ENCODE assay signal across 8 cellular contexts in genomic region chr21:27564684-27565280, GRCh38.
DNase-seq lines count a peak whose midpoint lies in the region; ATAC-seq and TF ChIP-seq lines count a peak whose summit lies in the region.

No MANE protein-coding gene starts in this region.

- peaks cover under 1% of the 10 kb centered on the region for H3K4me1 Mint-ChIP-seq in WTC11

- H3K4me3 ChIP-seq in right atrium auricular region: no peak overlapping the region

- CTCF ChIA-PET in WTC11 (lab: Charles Lee): interaction anchor here (0.5 to 2.2 kb wide), 17 partner anchors 18 to 714 kb away, joined by 3 to 14 read pairs (median 3); no protein-coding TSS in a partner anchor

- TF ChIP-seq CTCF in WTC11 (IDR thresholded peaks at IDR 0.05) (0 out of 2 replicates have a peak, but pooled peaks have one; percentile 27), right atrium auricular region (IDR thresholded peaks at IDR 0.05) (peak; percentile 54 to 82)

- ATAC-seq in WTC11: peak; percentile 90
- ATAC-seq in GM18517 (IDR thresholded peaks at IDR 0.05; ENCODE audit: unreplicated experiment): no peak

- DNase-seq in EL: peak; percentile 69
- peak; percentile 58 for DNase-seq in M059J (ENCODE audit: low read depth)
- peak; percentile 40 for DNase-seq in WTC11 (ENCODE audit: low spot score)
- DNase-seq in right atrium auricular region (ENCODE audit: low spot score): no peak
- peak in 26 of 49 donors; percentile 0 to 57 (median 12) for DNase-seq in substantia nigra (lab: John Stamatoyannopoulos, UW)
- DNase-seq in NCI-H2029 (lab: John Stamatoyannopoulos, UW): no peak
- DNase-seq in DMS79 (lab: John Stamatoyannopoulos, UW): no peak

- H3K27ac ChIP-seq in right atrium auricular region (no peak overlapping the region), substantia nigra (ENCODE audit: low read depth, low read length, poor library complexity, severe bottlenecking) (no peak overlapping the region)

- H3K4me3 Mint-ChIP-seq in WTC11: no peak overlapping the region

- H3K27ac Mint-ChIP-seq in WTC11: no peak overlapping the region

- peaks cover 0 to 3% of the 10 kb centered on the region in 2 donors for H3K4me1 ChIP-seq in right atrium auricular region

- no peaks in the 10 kb centered on the region for H3K27me3 Mint-ChIP-seq in WTC11 (ENCODE audit: low read depth)

- H3K36me3 Mint-ChIP-seq in WTC11: no peaks in the 10 kb centered on the region

- POLR2A ChIA-PET in WTC11 (lab: Charles Lee): no interaction called here

- H3K9me3 Mint-ChIP-seq in WTC11: no peaks in the 10 kb centered on the region

- H3K9me3 ChIP-seq in right atrium auricular region: no peaks in the 10 kb centered on the region

- H3K36me3 ChIP-seq in right atrium auricular region: no peaks in the 10 kb centered on the region

- no peaks in the 10 kb centered on the region for H3K27me3 ChIP-seq in right atrium auricular region

TF ChIP-seq in WTC11, 78 proteins besides CTCF, POLR2A, EP300 and RAD21:
- no peak for TF ChIP-seq MAX (CRISPR knock-in tag; IDR thresholded peaks at IDR 0.05)
- TF ChIP-seq ZNF512 (CRISPR knock-in tag; IDR thresholded peaks at IDR 0.05; ENCODE audit: borderline replicate concordance): no peak
- no peak for TF ChIP-seq TEAD4 (CRISPR knock-in tag; IDR thresholded peaks at IDR 0.05)
- TF ChIP-seq USF2 (CRISPR knock-in tag; IDR thresholded peaks at IDR 0.05): no peak
- TF ChIP-seq TP53 (CRISPR knock-in tag; IDR thresholded peaks at IDR 0.05): no peak
- no peak for TF ChIP-seq PRRX2 (CRISPR knock-in tag; IDR thresholded peaks at IDR 0.05)
- no peak for TF ChIP-seq NFATC4 (CRISPR knock-in tag; IDR thresholded peaks at IDR 0.05)
- no peak for TF ChIP-seq KAT7 (CRISPR knock-in tag; IDR thresholded peaks at IDR 0.05; ENCODE audit: borderline replicate concordance)
- TF ChIP-seq NFE2L1 (CRISPR knock-in tag; IDR thresholded peaks at IDR 0.05): no peak
- TF ChIP-seq JUN (CRISPR knock-in tag; IDR thresholded peaks at IDR 0.05): no peak
- no peak for TF ChIP-seq ZMAT4 (CRISPR knock-in tag; IDR thresholded peaks at IDR 0.05)

Comparison
In these comparisons a context has a peak if more than half of its experiments do, and no peak if none do; other contexts are left out.
1. DNase-seq: peak in EL (single experiment), M059J (single experiment), WTC11 (single experiment) and substantia nigra (26 of 49); none in right atrium auricular region (single experiment), NCI-H2029 (single experiment) and DMS79 (single experiment).